Comparison of ENCODE assay signal across 26 cellular contexts in genomic region chr2:208346756-208347155, GRCh38. TPM values are rescaled to one million over a fixed set of nuclear protein-coding genes. Genes with fewer than 3 reads are reported as not detected.
"Had no signal": no experiment of that assay in that cellular context is flagged by ENCODE, and none has a peak within 500 bp of the region (broad histone marks: within the 10 kb centered on the region; RNA-seq: fewer than 3 reads in every experiment).

No MANE protein-coding gene starts in this region.

- H3K9me3 Mint-ChIP-seq: activated CD8-positive, alpha-beta T cell treated with anti-CD3 and anti-CD28 coated beads for 36 hours; activated T-cell treated with anti-CD3 and anti-CD28 coated beads, Interleukin-2, amount 50 U/mL, for 24 hours; activated T-helper 1 cell treated with anti-CD3 and anti-CD28 coated beads, Interleukin-12 subunit alpha, Interleukin-12 subunit beta, Interleukin-2, Interleukin-4 antibody, amounts not matched to agents 30 ng/mL and 10 ng/mL and 1 ng/mL, durations not matched to agents 14 hours and 24 hours and 36 hours had no signal

- H3K4me1 ChIP-seq: adrenal gland, breast epithelium, Peyer's patch, SJCRH30 had no signal

- H3K4me2 ChIP-seq: SK-N-SH had no signal

- ATAC-seq: activated CD8-positive, alpha-beta T cell treated with anti-CD3 and anti-CD28 coated beads for 36 hours; K562 had no signal

- DNase-seq: activated CD4-positive, CD25-positive, alpha-beta regulatory T cell; activated CD8-positive, alpha-beta T cell treated with anti-CD3 and anti-CD28 coated beads for 36 hours; activated effector memory CD4-positive, alpha-beta T cell treated with Interleukin-2 at 50 U/mL for 16 hours; activated naive CD4-positive, alpha-beta T cell; activated T-cell treated with anti-CD3 and anti-CD28 coated beads, Interleukin-2, amount 50 U/mL, for 24 hours; adrenal gland; anterior cingulate cortex; Karpas-422; MM.1S; NCI-H1105; NCI-H1436; NCI-H1694 treated with DMSO at 0.1 percent for 48 hours; NCI-H2081; NCI-H446; NCI-H524; Peyer's patch; Right ventricle myocardium superior; SJCRH30; SK-N-SH; T-helper 1 cell had no signal

- H3K36me3 ChIP-seq: breast epithelium had no signal

- H3K27ac Mint-ChIP-seq: activated naive CD8-positive, alpha-beta T cell; activated T-cell treated with anti-CD3 and anti-CD28 coated beads, Interleukin-2, amount 50 U/mL, for 24 hours; activated T-helper 1 cell treated with anti-CD3 and anti-CD28 coated beads, Interleukin-12 subunit alpha, Interleukin-12 subunit beta, Interleukin-2, Interleukin-4 antibody, amounts not matched to agents 30 ng/mL and 10 ng/mL and 1 ng/mL, durations not matched to agents 14 hours and 24 hours and 36 hours had no signal

- H3K9ac ChIP-seq: SK-N-SH had no signal

- H3K27me3 ChIP-seq: adrenal gland, breast epithelium, Peyer's patch, SJCRH30 had no signal

- H3K9me3 ChIP-seq: adrenal gland, breast epithelium, Peyer's patch, SJCRH30, SK-N-SH had no signal

- H3K27ac ChIP-seq: adrenal gland, breast epithelium, Peyer's patch, RWPE1, SJCRH30, VCaP had no signal

- H3K4me3 ChIP-seq: adrenal gland, breast epithelium, K562, Peyer's patch, SJCRH30 had no signal

- H3K27me3 Mint-ChIP-seq: activated CD8-positive, alpha-beta T cell treated with anti-CD3 and anti-CD28 coated beads for 36 hours; activated naive CD8-positive, alpha-beta T cell; activated T-cell treated with anti-CD3 and anti-CD28 coated beads, Interleukin-2, amount 50 U/mL, for 24 hours had no signal

- FAIRE-seq: K562 had no signal

- H3K4me3 Mint-ChIP-seq: activated CD8-positive, alpha-beta T cell treated with anti-CD3 and anti-CD28 coated beads for 36 hours; activated naive CD8-positive, alpha-beta T cell; activated T-cell treated with anti-CD3 and anti-CD28 coated beads, Interleukin-2, amount 50 U/mL, for 24 hours; activated T-helper 1 cell treated with anti-CD3 and anti-CD28 coated beads, Interleukin-12 subunit alpha, Interleukin-12 subunit beta, Interleukin-2, Interleukin-4 antibody, amounts not matched to agents 30 ng/mL and 10 ng/mL and 1 ng/mL, durations not matched to agents 14 hours and 24 hours and 36 hours had no signal

RNA-seq across cellular contexts. Expression of gene PTH2R, which starts 59.8 kb away (rescaled TPM):
- total RNA-seq: activated CD8-positive, alpha-beta T cell treated with anti-CD3 and anti-CD28 coated beads for 36 hours; Peyer's patch; Right ventricle myocardium superior had no signal
